8 cellular contexts compared by ENCODE assay signal in the genomic region with DNA sequence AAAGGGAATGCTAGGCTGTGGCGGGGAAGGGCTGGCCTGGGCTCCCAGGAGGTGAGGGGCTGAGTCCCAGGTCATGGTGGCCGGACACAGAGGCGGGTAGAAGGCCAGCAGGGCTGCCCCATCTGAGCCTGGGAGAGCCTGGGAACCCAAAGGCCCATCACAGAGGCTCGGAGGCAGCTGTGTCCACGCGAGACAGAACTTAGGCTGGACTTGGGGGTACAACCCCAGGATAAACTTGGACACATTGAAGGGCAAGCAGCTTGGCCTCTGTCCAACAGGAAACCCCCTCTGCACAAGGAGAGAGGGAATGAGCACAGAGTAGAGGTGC.
DNase-seq lines count a peak whose midpoint lies in the region; ATAC-seq and TF ChIP-seq lines count a peak whose summit lies in the region.

No MANE protein-coding gene starts in this region.

- no peaks in the 10 kb centered on the region for H4K20me1 ChIP-seq in OCI-LY7 (ENCODE audit: insufficient read depth, low read length)

- DNase-seq in CD4-positive, alpha-beta T cell, result no peak
- DNase-seq in OCI-LY7 (ENCODE audit: low spot score) (no peak), NCI-H748 (lab: John Stamatoyannopoulos, UW; ENCODE audit: unreplicated experiment) (no peak)
- DNase-seq in effector memory CD4-positive, alpha-beta T cell, result no peak
- DNase-seq in stimulated activated CD4-positive, alpha-beta T cell treated with anti-CD3 and anti-CD28 coated beads, Interleukin-4, amount 100 ng/mL, for 4 hours, result no peak

- no peak overlapping the region for H3K9ac ChIP-seq in parathyroid adenoma

- H3K4me3 Mint-ChIP-seq in CD4-positive, alpha-beta T cell, result peak overlapping the region; percentile 20

- no TSS peak for BruUV-seq in OCI-LY7 (replicated peaks; lab: Mats Ljungman, UMichigan)

- TF ChIP-seq CTCF in CD4-positive, alpha-beta T cell (IDR thresholded peaks at IDR 0.05), result no peak
- no peak for TF ChIP-seq CTCF in OCI-LY7 (conservative IDR thresholded peaks at IDR 0.05; ENCODE audit: low read length)
- no peak for TF ChIP-seq CTCF in parathyroid adenoma (IDR thresholded peaks at IDR 0.05)

- peaks cover 97% of the 10 kb centered on the region for H3K4me1 ChIP-seq in OCI-LY7 (ENCODE audit: insufficient read depth, low read length, poor library complexity, severe bottlenecking)
- peaks cover 77% of the 10 kb centered on the region for H3K4me1 ChIP-seq in effector memory CD4-positive, alpha-beta T cell (ENCODE audit: control insufficient read depth, insufficient read depth, low read length, poor library complexity, severe bottlenecking)
- no peaks in the 10 kb centered on the region for H3K4me1 ChIP-seq in parathyroid adenoma

- H3K36me3 ChIP-seq in OCI-LY7 (ENCODE audit: insufficient read depth, low read length), result no peaks in the 10 kb centered on the region
- H3K36me3 ChIP-seq in effector memory CD4-positive, alpha-beta T cell (ENCODE audit: control insufficient read depth, insufficient read depth, low read length), result no peaks in the 10 kb centered on the region
- H3K36me3 ChIP-seq in parathyroid adenoma (ENCODE audit: control insufficient read depth, insufficient read depth, low read length), result no peaks in the 10 kb centered on the region

- H2AFZ ChIP-seq in OCI-LY7 (ENCODE audit: low read length) (no peak overlapping the region), parathyroid adenoma (no peak overlapping the region)

- no peaks in the 10 kb centered on the region for H3K9me3 Mint-ChIP-seq in CD4-positive, alpha-beta T cell

- H3K27me3 ChIP-seq in CD4-positive, alpha-beta T cell (ENCODE audit: control insufficient read depth, insufficient read depth, low read length), result no peaks in the 10 kb centered on the region
- no peaks in the 10 kb centered on the region for H3K27me3 ChIP-seq in effector memory CD4-positive, alpha-beta T cell (replicated peaks; ENCODE audit: control insufficient read depth, insufficient read depth, low read length, poor library complexity, severe bottlenecking)
- no peaks in the 10 kb centered on the region for H3K27me3 ChIP-seq in parathyroid adenoma (ENCODE audit: control insufficient read depth, insufficient read depth, low read length)

- H3K27ac Mint-ChIP-seq in CD4-positive, alpha-beta T cell, result peak overlapping the region; percentile 99

- H3K79me2 ChIP-seq in OCI-LY7 (ENCODE audit: insufficient read depth, low read depth, low read length) (no peaks in the 10 kb centered on the region), parathyroid adenoma (no peaks in the 10 kb centered on the region)

- no peaks in the 10 kb centered on the region for H3K9me3 ChIP-seq in CD4-positive, alpha-beta T cell (ENCODE audit: control insufficient read depth, low read length)
- H3K9me3 ChIP-seq in OCI-LY7 (ENCODE audit: low read length) (no peaks in the 10 kb centered on the region), parathyroid adenoma (ENCODE audit: control insufficient read depth, low read length) (no peaks in the 10 kb centered on the region)
- no peaks in the 10 kb centered on the region for H3K9me3 ChIP-seq in effector memory CD4-positive, alpha-beta T cell (ENCODE audit: control insufficient read depth, low read length)

- CTCF ChIA-PET in CD4-positive, alpha-beta T cell (lab: Charles Lee), result interaction anchor here (0.8 to 15.6 kb wide), 4 partner anchors 39 to 93 kb away, joined by 3 to 303 read pairs (median 3); a partner anchor contains a TSS
- CTCF ChIA-PET in OCI-LY7 (lab: Charles Lee; ENCODE audit: unreplicated experiment), result interaction anchor here (3.2 kb wide), 1 partner anchor 98 kb away, joined by 17 read pairs; no protein-coding TSS in a partner anchor

- H3K27ac ChIP-seq in CD4-positive, alpha-beta T cell (ENCODE audit: low read depth, low read length), result peak overlapping the region; percentile 96
- peak overlapping the region; percentile 93 for H3K27ac ChIP-seq in OCI-LY7 (ENCODE audit: low read depth, low read length, poor library complexity, severe bottlenecking)
- H3K27ac ChIP-seq in effector memory CD4-positive, alpha-beta T cell (ENCODE audit: insufficient read depth, low read length, poor library complexity, severe bottlenecking), result peak overlapping the region; percentile 89
- H3K27ac ChIP-seq in parathyroid adenoma, result peak overlapping the region; percentile 17

- H3K4me3 ChIP-seq in OCI-LY7 (ENCODE audit: low read depth, low read length, poor library complexity, severe bottlenecking) (no peak overlapping the region), parathyroid adenoma (ENCODE audit: low read depth, low read length) (no peak overlapping the region)
- H3K4me3 ChIP-seq in effector memory CD4-positive, alpha-beta T cell (ENCODE audit: insufficient read depth, low read depth, low read length, poor library complexity, severe bottlenecking), result peak overlapping the region; percentile 15

- no peaks in the 10 kb centered on the region for H3K36me3 Mint-ChIP-seq in CD4-positive, alpha-beta T cell (ENCODE audit: low read depth)

- no peak for ATAC-seq in CD4-positive, alpha-beta T cell (ENCODE audit: poor library complexity)
- ATAC-seq in HG02840 (IDR thresholded peaks at IDR 0.05; ENCODE audit: low FRiP score, unreplicated experiment), result no peak
- ATAC-seq in HG02885 (IDR thresholded peaks at IDR 0.05; ENCODE audit: poor library complexity, unreplicated experiment), result no peak

- H3K9me2 ChIP-seq in OCI-LY7 (ENCODE audit: insufficient read depth, low read length), result no peaks in the 10 kb centered on the region

- H3K27me3 Mint-ChIP-seq in CD4-positive, alpha-beta T cell, result no peaks in the 10 kb centered on the region

- POLR2A ChIA-PET in CD4-positive, alpha-beta T cell (lab: Charles Lee), result interaction anchor here (0.7 to 32.8 kb wide), 9 partner anchors 8 to 106 kb away, joined by 3 to 1478 read pairs (median 5); a partner anchor contains a TSS
- POLR2A ChIA-PET in OCI-LY7 (lab: Charles Lee), result interaction anchor here (1.5 to 4.9 kb wide), 3 partner anchors 90 to 97 kb away, joined by 3 to 50 read pairs (median 7); a partner anchor contains a TSS

- peaks cover 89% of the 10 kb centered on the region for H3K4me1 Mint-ChIP-seq in CD4-positive, alpha-beta T cell (ENCODE audit: low read depth)

- intact Hi-C loops in CD4-positive, alpha-beta T cell (cut with DNase I, micrococcal nuclease), result loop anchor here in 1 of 2 experiments (2.0 to 5.0 kb wide), 3 partner anchors 72 to 352 kb away; no protein-coding TSS in a partner anchor
- intact Hi-C loops in OCI-LY7 (cut with micrococcal nuclease; ENCODE audit: unreplicated experiment), result loop anchor here (2.0 kb wide), 3 partner anchors 64 to 184 kb away; no protein-coding TSS in a partner anchor

- H3K4me2 ChIP-seq in OCI-LY7 (ENCODE audit: low read length), result peak overlapping the region; percentile 56
- no peak overlapping the region for H3K4me2 ChIP-seq in parathyroid adenoma (ENCODE audit: low read length)

Comparison
In these comparisons a context has a peak if more than half of its experiments do, and no peak if none do; other contexts are left out.
1. H3K27ac ChIP-seq: peak in every context shown above with its lines; median percentile 96 in CD4-positive, alpha-beta T cell; 93 in OCI-LY7; 89 in effector memory CD4-positive, alpha-beta T cell; 17 in parathyroid adenoma.